ENCODE assay signal across 1 cellular context in the genomic region with DNA sequence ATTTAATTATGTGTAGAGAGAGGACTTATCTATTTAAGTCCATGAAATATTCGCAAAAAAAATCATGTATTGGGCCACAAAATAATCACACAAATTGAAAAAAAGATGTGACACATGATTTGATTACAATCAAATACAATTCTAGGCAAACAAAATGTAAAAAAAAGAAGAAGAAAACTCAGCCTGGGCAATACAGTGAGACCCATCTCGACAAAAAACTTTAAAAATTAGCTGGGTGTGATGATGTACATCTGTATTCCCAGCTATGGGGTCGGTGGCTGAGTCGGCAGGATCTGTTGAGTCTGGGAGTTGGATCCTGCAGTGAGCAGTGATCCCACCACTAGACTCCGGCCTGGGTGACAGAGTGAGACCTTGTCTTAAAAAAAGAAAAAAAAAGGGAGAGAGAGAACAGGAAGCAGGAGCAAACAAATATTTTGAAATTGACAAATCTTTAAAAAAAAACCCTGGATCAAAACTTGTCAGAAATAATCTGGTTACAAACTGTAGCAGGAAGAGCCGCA.
TF ChIP-seq lines count a peak whose summit lies in the region.

No MANE protein-coding gene starts in this region.

TF ChIP-seq in K562, 482 proteins besides CTCF, POLR2A, EP300 and RAD21:
- peak; percentile 54 for TF ChIP-seq ZNF121 (CRISPR knock-in tag; conservative IDR thresholded peaks at IDR 0.05)
- TF ChIP-seq STAT5A (IDR thresholded peaks at IDR 0.05; ENCODE audit: borderline replicate concordance, low read length): no peak
